8 cellular contexts compared by ENCODE assay signal in genomic region chr20:21301940-21302644, GRCh38. TPM values are rescaled to one million over a fixed set of nuclear protein-coding genes. Genes with fewer than 3 reads are reported as not detected.
A peak's percentile ranks its signal among the peaks of the same experiment; 100 is the strongest.
DNase-seq lines count a peak whose midpoint lies in the region; ATAC-seq and TF ChIP-seq lines count a peak whose summit lies in the region.

No MANE protein-coding gene starts in this region.

- CTCF ChIA-PET in Panc1 (lab: Charles Lee), result no interaction called here

- H3K9me3 ChIP-seq in Panc1 (ENCODE audit: control insufficient read depth, insufficient read depth, low read depth, low read length), result no peaks in the 10 kb centered on the region

- H3K36me3 Mint-ChIP-seq in progenitor cell of endocrine pancreas (ENCODE audit: insufficient read depth), result peaks cover 5% of the 10 kb centered on the region

- DNase-seq in GM06990 (ENCODE audit: extremely low read depth, insufficient read length), result no peak
- DNase-seq in Panc1 (ENCODE audit: low read depth, low spot score), result no peak
- DNase-seq in epithelial cell of prostate (ENCODE audit: low read depth, low spot score), result no peak
- DNase-seq in progenitor cell of endocrine pancreas (ENCODE audit: low spot score, unreplicated experiment), result no peak
- DNase-seq in H4 (ENCODE audit: low spot score), result no peak
- no peak for DNase-seq in SHP77 treated with DMSO at 0.1 percent for 48 hours (lab: John Stamatoyannopoulos, UW)

- peak overlapping the region; percentile 77 for H3K4me3 ChIP-seq in GM06990 (replicated peaks; ENCODE audit: low read depth, low read length)
- peak overlapping the region; percentile 81 to 95; a peak in 3 of 4 replicates for H3K4me3 ChIP-seq in Panc1 (ENCODE audit: low read depth in 2 of 2, low read length in 2 of 2)

- H3K27me3 Mint-ChIP-seq in progenitor cell of endocrine pancreas, result peaks cover 8% of the 10 kb centered on the region

- no TSS peak for BruUV-seq in Panc1 (replicated peaks; lab: Mats Ljungman, UMichigan)

- H3K27me3 ChIP-seq in GM06990 (replicated peaks; ENCODE audit: control insufficient read depth, insufficient read depth, low read length) (no peaks in the 10 kb centered on the region), Panc1 (ENCODE audit: control insufficient read depth, insufficient read depth, low read length) (no peaks in the 10 kb centered on the region)

- no peaks in the 10 kb centered on the region for H3K9me3 Mint-ChIP-seq in progenitor cell of endocrine pancreas (ENCODE audit: low read depth)

- in situ Hi-C loops in Panc1 (cut with HindIII; ENCODE audit: low pct_unique_long_range_greater_than_20kb, low sequenced_read_pairs), result no loop called here

- H3K4me1 Mint-ChIP-seq in progenitor cell of endocrine pancreas (ENCODE audit: low read depth), result peaks cover 19% of the 10 kb centered on the region

- TF ChIP-seq CTCF in GM06990 (IDR thresholded peaks at IDR 0.05; ENCODE audit: insufficient read depth, low read length, poor library complexity, severe bottlenecking) (no peak), Panc1 (IDR thresholded peaks at IDR 0.05) (no peak), progenitor cell of endocrine pancreas (IDR thresholded peaks at IDR 0.05; ENCODE audit: unreplicated experiment) (no peak)

- peaks cover 8% of the 10 kb centered on the region; the same call in 1 of the 2 replicates for H3K4me1 ChIP-seq in Panc1 (ENCODE audit: control insufficient read depth, insufficient read depth, low read length)

- peak overlapping the region; percentile 99 for H3K27ac Mint-ChIP-seq in progenitor cell of endocrine pancreas

- H3K36me3 ChIP-seq in GM06990 (ENCODE audit: control insufficient read depth, insufficient read depth, low read length) (no peaks in the 10 kb centered on the region; the same call in 1 of the 2 replicates), Panc1 (ENCODE audit: control insufficient read depth, insufficient read depth, low read length) (peaks cover 4% of the 10 kb centered on the region; the same call in 1 of the 2 replicates)

- intact Hi-C loops in Panc1 (cut with micrococcal nuclease; ENCODE audit: unreplicated experiment), result no loop called here

- ATAC-seq in Panc1 (no peak), GM21367 (IDR thresholded peaks at IDR 0.05; ENCODE audit: unreplicated experiment) (no peak), HG03175 (IDR thresholded peaks at IDR 0.05; ENCODE audit: unreplicated experiment) (no peak)

- H3K27ac ChIP-seq in Panc1 (ENCODE audit: low read length), result peak overlapping the region; percentile 97
- peak overlapping the region; percentile 92 for H3K27ac ChIP-seq in epithelial cell of prostate

- H3K4me3 Mint-ChIP-seq in progenitor cell of endocrine pancreas (ENCODE audit: low read depth), result peak overlapping the region; percentile 94

- POLR2A ChIA-PET in Panc1 (lab: Charles Lee), result no interaction called here

RNA-seq across cellular contexts. Expression of gene XRN2, which starts 1.0 kb away (rescaled TPM):
- total RNA-seq in Panc1 (2021; ENCODE audit: unreplicated experiment), result 77.7 TPM
- 50.9 TPM for polyA plus RNA-seq in Panc1 (2012; ENCODE audit: insufficient read length)
- 90.2 and 91.0 TPM in 2 replicates for total RNA-seq in progenitor cell of endocrine pancreas
- 95.4 and 111 TPM in 2 replicates for total RNA-seq in H4 (2014; rRNA removed; shearing (Covaris generic))
